33 cellular contexts compared by ENCODE assay signal in the genomic region with DNA sequence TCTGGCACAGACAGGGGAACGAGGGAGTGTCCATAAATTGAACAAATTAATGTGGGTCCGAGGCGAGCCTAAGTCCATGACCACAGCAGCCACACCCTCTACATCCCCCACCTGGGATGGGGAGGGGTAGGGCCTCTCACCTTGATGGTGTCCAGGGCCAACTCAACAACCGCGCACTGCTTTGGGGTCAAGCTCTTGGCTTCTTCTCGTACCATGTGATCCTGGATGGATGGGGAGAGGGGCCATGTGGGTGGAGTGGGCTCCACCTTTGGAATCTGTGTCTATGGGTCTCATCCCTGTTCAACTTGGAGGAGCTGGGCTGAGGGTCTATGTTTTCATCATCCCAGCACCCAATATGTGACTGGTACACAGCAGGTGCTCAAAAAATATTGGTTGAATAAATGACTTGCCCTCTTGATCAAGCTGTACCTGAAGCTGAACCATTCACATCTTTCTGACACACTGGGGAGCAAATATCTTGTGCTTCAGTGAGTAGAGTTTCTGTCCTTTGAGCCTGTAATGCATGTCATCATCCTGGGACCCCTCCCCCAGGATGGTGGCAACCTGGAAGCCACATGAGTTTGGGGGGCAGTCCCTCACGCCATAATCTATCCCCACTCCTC.
"Had no signal": no experiment of that assay in that cellular context is flagged by ENCODE, and none has a peak within 500 bp of the region (broad histone marks: within the 10 kb centered on the region; RNA-seq: fewer than 3 reads in every experiment).

No MANE protein-coding gene starts in this region.

- H3K9me3 Mint-ChIP-seq: activated CD4-positive, alpha-beta memory T cell treated with anti-CD3 and anti-CD28 coated beads, Interleukin-2, amount 10 ng/mL, durations not matched to agents 7 days and 5 days; activated CD4-positive, alpha-beta T cell treated with anti-CD3 and anti-CD28 coated beads, Interleukin-2, amount 10 ng/mL, durations not matched to agents 7 days and 5 days; activated naive CD4-positive, alpha-beta T cell treated with anti-CD3 and anti-CD28 coated beads, Interleukin-2, amount 50 U/mL, for 24 hours had no signal

- H3K27me3 ChIP-seq: adrenal gland, cardiac muscle cell, colonic mucosa had no signal

- H3K4me1 ChIP-seq: colonic mucosa had no signal

- H3K4me3 Mint-ChIP-seq: activated CD4-positive, alpha-beta memory T cell treated with anti-CD3 and anti-CD28 coated beads, Interleukin-2, amount 10 ng/mL, durations not matched to agents 7 days and 5 days; activated CD4-positive, alpha-beta T cell treated with anti-CD3 and anti-CD28 coated beads, Interleukin-2, amount 10 ng/mL, durations not matched to agents 7 days and 5 days; activated naive CD4-positive, alpha-beta T cell treated with anti-CD3 and anti-CD28 coated beads for 36 hours; activated naive CD4-positive, alpha-beta T cell treated with anti-CD3 and anti-CD28 coated beads, Interleukin-2, amount 50 U/mL, for 24 hours; activated naive CD8-positive, alpha-beta T cell treated with anti-CD3 and anti-CD28 coated beads for 36 hours; activated naive CD8-positive, alpha-beta T cell treated with anti-CD3 and anti-CD28 coated beads, Interleukin-2, amount 50 U/mL, for 24 hours; activated T-cell treated with anti-CD3 and anti-CD28 coated beads, Interleukin-2, amount 50 U/mL, for 24 hours; brain; WTC11 had no signal

- DNase-seq: activated CD4-positive, alpha-beta memory T cell treated with anti-CD3 and anti-CD28 coated beads, Interleukin-2, amount 10 ng/mL, durations not matched to agents 7 days and 5 days; activated CD4-positive, alpha-beta T cell treated with anti-CD3 and anti-CD28 coated beads for 1 hour; activated CD4-positive, alpha-beta T cell treated with anti-CD3 and anti-CD28 coated beads for 4 hours; activated CD4-positive, alpha-beta T cell treated with anti-CD3 and anti-CD28 coated beads, Interleukin-2, amount 10 ng/mL, durations not matched to agents 7 days and 5 days; activated CD4-positive, alpha-beta T cell treated with anti-CD3 and anti-CD28 coated beads, Interleukin-2, amount 50 U/mL, for 4 hours; activated CD8-positive, alpha-beta memory T cell treated with anti-CD3 and anti-CD28 coated beads, Interleukin-2, amount 50 U/mL, for 48 hours; activated naive CD4-positive, alpha-beta T cell treated with anti-CD3 and anti-CD28 coated beads for 36 hours; activated naive CD8-positive, alpha-beta T cell treated with anti-CD3 and anti-CD28 coated beads for 36 hours; activated naive CD8-positive, alpha-beta T cell treated with anti-CD3 and anti-CD28 coated beads, Interleukin-2, amount 50 U/mL, for 24 hours; activated T-cell treated with anti-CD3 and anti-CD28 coated beads for 4 hours; activated T-cell treated with anti-CD3 and anti-CD28 coated beads, Interleukin-2, amount 50 U/mL, for 24 hours; activated T-cell treated with anti-CD3 and anti-CD28 coated beads, Interleukin-2, amount 50 U/mL, for 72 hours; adrenal gland; amygdala; aorta; central memory CD4-positive, alpha-beta T cell; cerebellar nuclear complex; colonic mucosa; effector CD8-positive, alpha-beta T cell; esophagus squamous epithelium; foreskin melanocyte; heart left ventricle; T-helper 2 cell had no signal

- H3K4me3 ChIP-seq: adrenal gland, breast epithelium, cardiac muscle cell, colonic mucosa, esophagus squamous epithelium, gastroesophageal sphincter, heart left ventricle had no signal

- H3K27ac Mint-ChIP-seq: activated CD4-positive, alpha-beta memory T cell treated with anti-CD3 and anti-CD28 coated beads, Interleukin-2, amount 10 ng/mL, durations not matched to agents 7 days and 5 days; activated CD4-positive, alpha-beta T cell treated with anti-CD3 and anti-CD28 coated beads, Interleukin-2, amount 10 ng/mL, durations not matched to agents 7 days and 5 days; activated naive CD4-positive, alpha-beta T cell treated with anti-CD3 and anti-CD28 coated beads for 36 hours; activated naive CD4-positive, alpha-beta T cell treated with anti-CD3 and anti-CD28 coated beads, Interleukin-2, amount 50 U/mL, for 24 hours; activated naive CD8-positive, alpha-beta T cell treated with anti-CD3 and anti-CD28 coated beads for 36 hours; activated naive CD8-positive, alpha-beta T cell treated with anti-CD3 and anti-CD28 coated beads, Interleukin-2, amount 50 U/mL, for 24 hours; activated T-cell treated with anti-CD3 and anti-CD28 coated beads, Interleukin-2, amount 50 U/mL, for 24 hours; activated T-cell treated with anti-CD3 and anti-CD28 coated beads, Interleukin-2, amount 50 U/mL, for 72 hours; brain had no signal

- H3K27ac ChIP-seq: adrenal gland, breast epithelium, cardiac muscle cell, colonic mucosa, epithelial cell of prostate, esophagus squamous epithelium, gastroesophageal sphincter, heart left ventricle, VCaP had no signal

- H3K27me3 Mint-ChIP-seq: brain had no signal

- H3K4me1 Mint-ChIP-seq: brain had no signal

- FAIRE-seq: endometrium, endothelial cell of umbilical vein had no signal

- ATAC-seq: activated naive CD8-positive, alpha-beta T cell treated with anti-CD3 and anti-CD28 coated beads, Interleukin-2, amount 50 U/mL, for 24 hours; activated T-cell treated with anti-CD3 and anti-CD28 coated beads, Interleukin-2, amount 50 U/mL, for 72 hours; gastroesophageal sphincter had no signal

- H3K36me3 ChIP-seq: adrenal gland, breast epithelium, cardiac muscle cell, colonic mucosa, esophagus squamous epithelium, gastroesophageal sphincter, heart left ventricle had no signal

- H3K36me3 Mint-ChIP-seq: activated naive CD4-positive, alpha-beta T cell treated with anti-CD3 and anti-CD28 coated beads, Interleukin-2, amount 50 U/mL, for 24 hours; activated naive CD8-positive, alpha-beta T cell treated with anti-CD3 and anti-CD28 coated beads for 36 hours had no signal

- H3K9me3 ChIP-seq: adrenal gland, colonic mucosa had no signal
